In genomic region chr6:149852180-149852579, GRCh38 we compare ENCODE assay signal across 10 cellular contexts. TPM values are rescaled to one million over a fixed set of nuclear protein-coding genes. Genes with fewer than 3 reads are reported as not detected.
DNase-seq lines count a peak whose midpoint lies in the region; ATAC-seq and TF ChIP-seq lines count a peak whose summit lies in the region.
"Had no signal": no experiment of that assay in that cellular context is flagged by ENCODE, and none has a peak within 500 bp of the region (broad histone marks: within the 10 kb centered on the region; RNA-seq: fewer than 3 reads in every experiment).

No MANE protein-coding gene starts in this region.

- DNase-seq in ELF-1 (ENCODE audit: low read depth, low spot score) = peak; percentile 46
- no peak for DNase-seq in WTC11 (ENCODE audit: low spot score)
- DNase-seq in mucosa of descending colon = no peak
- no peak for DNase-seq in stimulated activated naive CD4-positive, alpha-beta T cell (lab: John Stamatoyannopoulos, UW)
- no peak for DNase-seq in Ammon's horn (ENCODE audit: low spot score)
- no peak for DNase-seq in activated CD4-positive, alpha-beta T cell treated with anti-CD3 and anti-CD28 coated beads, Interleukin-2, amount 50 U/mL, for 4 hours
- DNase-seq: effector memory CD4-positive, alpha-beta T cell had no signal

- CTCF ChIA-PET in WTC11 (lab: Charles Lee) = interaction anchor here (0.9 kb wide), 1 partner anchor 12 kb away, joined by 4 read pairs; no protein-coding TSS in a partner anchor

- H3K9me3 ChIP-seq in mucosa of descending colon = no peaks in the 10 kb centered on the region

- H3K4me3 ChIP-seq in mucosa of descending colon = no peak overlapping the region
- H3K4me3 ChIP-seq: skin epidermis had no signal

- POLR2A ChIA-PET in WTC11 (lab: Charles Lee) = no interaction called here

- H3K36me3 ChIP-seq in mucosa of descending colon (ENCODE audit: low read depth) = no peaks in the 10 kb centered on the region

- no peaks in the 10 kb centered on the region for H3K27me3 Mint-ChIP-seq in WTC11 (ENCODE audit: low read depth)

- peaks cover 26% of the 10 kb centered on the region for H3K4me1 Mint-ChIP-seq in WTC11

- intact Hi-C loops in mucosa of descending colon (cut with DNase I, micrococcal nuclease) = no loop called here

- ATAC-seq in HG03457 (IDR thresholded peaks at IDR 0.05; ENCODE audit: unreplicated experiment) (peak; percentile 62), WTC11 (peak; percentile 32; the same call in 1 of the 2 replicates), mucosa of descending colon (peak; percentile 70), HG03521 (IDR thresholded peaks at IDR 0.05; ENCODE audit: unreplicated experiment) (no peak)

- TF ChIP-seq CTCF in WTC11 (IDR thresholded peaks at IDR 0.05) (no peak), mucosa of descending colon (IDR thresholded peaks at IDR 0.05) (no peak)

- H3K4me3 Mint-ChIP-seq in WTC11 = no peak overlapping the region

- no peaks in the 10 kb centered on the region for H3K9me3 Mint-ChIP-seq in WTC11

- H3K4me1 ChIP-seq in mucosa of descending colon (ENCODE audit: low read depth) = peaks cover 7% of the 10 kb centered on the region

- no peak overlapping the region for H3K27ac Mint-ChIP-seq in WTC11

- no peaks in the 10 kb centered on the region for H3K36me3 Mint-ChIP-seq in WTC11

TF ChIP-seq in WTC11, 78 proteins besides CTCF, POLR2A, EP300 and RAD21:
- no peak for TF ChIP-seq ZNF423 (CRISPR knock-in tag; IDR thresholded peaks at IDR 0.05)
- TF ChIP-seq NFE2L1 (CRISPR knock-in tag; IDR thresholded peaks at IDR 0.05) = no peak
- TF ChIP-seq IRF1 (CRISPR knock-in tag; IDR thresholded peaks at IDR 0.05) = no peak
- no peak for TF ChIP-seq PRRX2 (CRISPR knock-in tag; IDR thresholded peaks at IDR 0.05)
- no peak for TF ChIP-seq E2F5 (CRISPR knock-in tag; IDR thresholded peaks at IDR 0.05)
- TF ChIP-seq ESRRA (CRISPR knock-in tag; IDR thresholded peaks at IDR 0.05; ENCODE audit: borderline replicate concordance) = no peak
- no peak for TF ChIP-seq STAT6 (CRISPR knock-in tag; conservative IDR thresholded peaks at IDR 0.05; ENCODE audit: low read depth)
- TF ChIP-seq SP1 (CRISPR knock-in tag; conservative IDR thresholded peaks at IDR 0.05) = no peak
- TF ChIP-seq ATF1 (CRISPR knock-in tag; IDR thresholded peaks at IDR 0.05) = no peak
- no peak for TF ChIP-seq ZNF396 (CRISPR knock-in tag; IDR thresholded peaks at IDR 0.05; ENCODE audit: borderline replicate concordance)
- TF ChIP-seq USF2 (CRISPR knock-in tag; IDR thresholded peaks at IDR 0.05) = no peak
TF ChIP-seq in WTC11: peak in this region for 0.

RNA-seq across cellular contexts. Expression of gene LRP11, which starts 12.0 kb away (rescaled TPM):
- total RNA-seq in WTC11 (2021) = 19.8 to 22.5 TPM (median 22.2 TPM) in 3 replicates
- 10 to 100 TPM; 16.2 to 27.2 (median 26.1) TPM for total RNA-seq in mucosa of descending colon

RNA-seq across cellular contexts. Expression of gene RAET1E, which starts 45.7 kb away (rescaled TPM):
- total RNA-seq in WTC11 (2021) (not detected in 3 replicates), mucosa of descending colon (under 1 TPM in 2 of 3 donors, not detected in 1; 0.16 to 0.58 TPM)
